In the genomic region with DNA sequence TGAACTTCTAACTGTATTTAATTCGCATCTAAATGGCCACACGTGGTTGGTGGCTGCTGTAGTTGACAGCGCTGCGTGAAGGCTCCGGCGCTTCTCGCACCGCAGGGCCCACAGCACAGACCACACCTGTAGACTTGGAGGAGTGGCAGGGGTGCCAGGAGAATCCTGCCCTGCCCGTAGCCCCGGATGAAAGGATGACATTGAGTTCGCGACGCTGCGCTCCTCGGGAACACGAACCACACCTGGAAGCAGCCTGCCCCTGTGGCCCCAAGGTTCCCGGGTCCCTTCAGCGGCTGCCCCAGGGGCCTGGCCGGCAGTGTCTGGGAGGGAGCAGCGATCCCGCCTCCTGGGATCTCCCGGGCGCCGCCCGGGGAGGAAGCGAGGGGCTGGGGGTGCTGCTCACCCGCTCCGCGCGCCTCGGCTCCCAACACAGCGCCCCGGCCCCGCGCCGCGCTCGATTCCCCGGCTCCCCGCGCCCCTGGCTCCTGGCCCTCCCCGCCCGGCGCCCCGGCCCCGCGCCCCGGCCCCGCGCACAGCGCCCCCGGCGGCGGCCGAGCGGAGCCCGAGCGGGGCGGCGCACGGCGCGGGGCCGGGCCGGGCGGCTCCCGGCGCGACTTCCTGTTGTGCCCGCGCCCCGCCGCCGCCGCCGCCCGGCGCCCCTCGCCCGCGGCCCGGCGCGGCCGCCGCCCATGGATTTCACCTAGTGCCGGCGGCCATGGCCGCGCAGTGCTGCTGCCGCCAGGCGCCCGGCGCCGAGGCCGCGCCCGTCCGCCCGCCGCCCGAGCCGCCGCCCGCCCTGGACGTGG, we compare ENCODE assay signal across 8 cellular contexts. TPM values are rescaled to one million over a fixed set of nuclear protein-coding genes. Genes with fewer than 3 reads are reported as not detected.
A peak's percentile ranks its signal among the peaks of the same experiment; 100 is the strongest.
DNase-seq lines count a peak whose midpoint lies in the region; ATAC-seq and TF ChIP-seq lines count a peak whose summit lies in the region.

A gene with protein sequence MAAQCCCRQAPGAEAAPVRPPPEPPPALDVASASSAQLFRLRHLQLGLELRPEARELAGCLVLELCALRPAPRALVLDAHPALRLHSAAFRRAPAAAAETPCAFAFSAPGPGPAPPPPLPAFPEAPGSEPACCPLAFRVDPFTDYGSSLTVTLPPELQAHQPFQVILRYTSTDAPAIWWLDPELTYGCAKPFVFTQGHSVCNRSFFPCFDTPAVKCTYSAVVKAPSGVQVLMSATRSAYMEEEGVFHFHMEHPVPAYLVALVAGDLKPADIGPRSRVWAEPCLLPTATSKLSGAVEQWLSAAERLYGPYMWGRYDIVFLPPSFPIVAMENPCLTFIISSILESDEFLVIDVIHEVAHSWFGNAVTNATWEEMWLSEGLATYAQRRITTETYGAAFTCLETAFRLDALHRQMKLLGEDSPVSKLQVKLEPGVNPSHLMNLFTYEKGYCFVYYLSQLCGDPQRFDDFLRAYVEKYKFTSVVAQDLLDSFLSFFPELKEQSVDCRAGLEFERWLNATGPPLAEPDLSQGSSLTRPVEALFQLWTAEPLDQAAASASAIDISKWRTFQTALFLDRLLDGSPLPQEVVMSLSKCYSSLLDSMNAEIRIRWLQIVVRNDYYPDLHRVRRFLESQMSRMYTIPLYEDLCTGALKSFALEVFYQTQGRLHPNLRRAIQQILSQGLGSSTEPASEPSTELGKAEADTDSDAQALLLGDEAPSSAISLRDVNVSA (plus strand): TSS at position 613 of the 806 bp plus-strand sequence. CDS start 103 bp downstream, at position 716.

- H3K27me3 Mint-ChIP-seq in activated naive CD8-positive, alpha-beta T cell: no peaks in the 10 kb centered on the region
- H3K27me3 Mint-ChIP-seq in osteocyte (ENCODE audit: unreplicated experiment): no peaks in the 10 kb centered on the region

- H3K36me3 Mint-ChIP-seq in activated naive CD8-positive, alpha-beta T cell: peaks cover 5% of the 10 kb centered on the region
- H3K36me3 Mint-ChIP-seq in osteocyte (ENCODE audit: unreplicated experiment): no peaks in the 10 kb centered on the region

- ATAC-seq in HG03159 (IDR thresholded peaks at IDR 0.05; ENCODE audit: unreplicated experiment) (peak; percentile 31), Right ventricle myocardium inferior (peak; percentile 31), HG02870 (IDR thresholded peaks at IDR 0.05; ENCODE audit: unreplicated experiment) (no peak)

- TF ChIP-seq CTCF in osteocyte (IDR thresholded peaks at IDR 0.05): peak; percentile 19

- intact Hi-C loops in Right ventricle myocardium inferior (cut with DNase I): loop anchor here (1.0 kb wide), 1 partner anchor 18 kb away; a partner anchor contains a TSS

- peak within 1 kb of the TSS; percentile 95 for H3K27ac Mint-ChIP-seq in activated naive CD8-positive, alpha-beta T cell
- H3K27ac Mint-ChIP-seq in osteocyte (ENCODE audit: unreplicated experiment): peak within 1 kb of the TSS; percentile 84

- H3K4me1 Mint-ChIP-seq in activated naive CD8-positive, alpha-beta T cell (ENCODE audit: low read depth): peaks cover 58% of the 10 kb centered on the region
- H3K4me1 Mint-ChIP-seq in osteocyte (ENCODE audit: unreplicated experiment): peaks cover 41% of the 10 kb centered on the region

- DNase-seq in SKM-1 treated with dmso at 0.1 percent for 144 hours (lab: John Stamatoyannopoulos, UW; ENCODE audit: unreplicated experiment) (peak; percentile 56), SKM-1 (lab: John Stamatoyannopoulos, UW; ENCODE audit: unreplicated experiment) (no peak), RPMI7951 (ENCODE audit: low read depth) (peak; percentile 36), Right ventricle myocardium inferior (ENCODE audit: missing footprints) (peak; percentile 82), osteocyte (ENCODE audit: extremely low spot score, unreplicated experiment) (peak; percentile 84)

- no peaks in the 10 kb centered on the region for H3K9me3 Mint-ChIP-seq in activated naive CD8-positive, alpha-beta T cell (ENCODE audit: low read depth)
- no peaks in the 10 kb centered on the region for H3K9me3 Mint-ChIP-seq in osteocyte (ENCODE audit: unreplicated experiment)

- peak within 1 kb of the TSS; percentile 95 for H3K4me3 Mint-ChIP-seq in activated naive CD8-positive, alpha-beta T cell
- peak within 1 kb of the TSS; percentile 86 for H3K4me3 Mint-ChIP-seq in osteocyte (ENCODE audit: unreplicated experiment)

RNA-seq across cellular contexts. Expression of the gene that starts here (rescaled TPM):
- 13.1 and 15.4 TPM in 2 replicates for total RNA-seq in RPMI7951 (2014; rRNA removed; shearing (Covaris generic))
- total RNA-seq in Right ventricle myocardium inferior: 98.4 TPM
- total RNA-seq in osteocyte: 56.5 and 64.0 TPM in 2 replicates
